In genomic region chr19:46840157-46840942, GRCh38 we compare ENCODE assay signal across 8 cellular contexts. TPM values are rescaled to one million over a fixed set of nuclear protein-coding genes. Genes with fewer than 3 reads are reported as not detected.
DNase-seq lines count a peak whose midpoint lies in the region; ATAC-seq and TF ChIP-seq lines count a peak whose summit lies in the region.

No MANE protein-coding gene starts in this region.

- peak overlapping the region; percentile 5 to 68 for H3K9ac ChIP-seq in mucosa of rectum (ENCODE audit: low read depth in 1 of 2, low read length in 2 of 2)

- H3K27ac Mint-ChIP-seq in activated CD4-positive, alpha-beta T cell treated with anti-CD3 and anti-CD28 coated beads, Interleukin-2, amount 10 ng/mL, durations not matched to agents 7 days and 5 days = no peak overlapping the region
- no peak overlapping the region for H3K27ac Mint-ChIP-seq in endothelial cell (ENCODE audit: unreplicated experiment)

- CTCF ChIA-PET in AG04449 (lab: Yijun Ruan, JAX) = interaction anchor here (0.7 to 13.1 kb wide), 39 partner anchors 10 to 317 kb away, joined by 3 to 278 read pairs (median 7); partner anchors contain the start of genes AP2S1, FKRP and SLC1A5
- CTCF ChIA-PET in activated CD4-positive, alpha-beta T cell treated with anti-CD3 and anti-CD28 coated beads, Interleukin-2, amount 10 ng/mL, durations not matched to agents 7 days and 5 days (lab: Charles Lee) = interaction anchor here (0.6 to 3.9 kb wide), 44 partner anchors 9 to 669 kb away, joined by 3 to 42 read pairs (median 4); partner anchors contain the start of genes AP2S1, NPAS1 and SLC1A5

- peak; percentile 74 for TF ChIP-seq CTCF in AG04449 (IDR thresholded peaks at IDR 0.05; ENCODE audit: insufficient read depth, low read length, missing control alignments)
- peak; percentile 83 for TF ChIP-seq CTCF in endothelial cell (IDR thresholded peaks at IDR 0.05; ENCODE audit: unreplicated experiment)
- TF ChIP-seq CTCF in tibial nerve (IDR thresholded peaks at IDR 0.05) = peak; percentile 77 to 92 (median 89)

- TF ChIP-seq POLR2A in tibial nerve (IDR thresholded peaks at IDR 0.05) = no peak

- peaks cover 16% of the 10 kb centered on the region for H3K36me3 Mint-ChIP-seq in activated CD4-positive, alpha-beta T cell treated with anti-CD3 and anti-CD28 coated beads, Interleukin-2, amount 10 ng/mL, durations not matched to agents 7 days and 5 days (ENCODE audit: low read depth)
- H3K36me3 Mint-ChIP-seq in endothelial cell (ENCODE audit: low read depth, unreplicated experiment) = peaks cover 30% of the 10 kb centered on the region

- H3K27ac ChIP-seq in mucosa of rectum (ENCODE audit: low read depth in 2 of 2, low read length in 2 of 2) (peak overlapping the region; percentile 78 to 89), tibial nerve (peak overlapping the region; percentile 14 to 77 (median 53))

- H3K4me1 ChIP-seq in mucosa of rectum (ENCODE audit: control insufficient read depth in 2 of 2, insufficient read depth in 2 of 2, low read length in 2 of 2) (peaks cover 8 to 21% of the 10 kb centered on the region in 2 donors), tibial nerve (peaks cover 0 to 50% (median 8%) of the 10 kb centered on the region in 4 donors)

- H3K4me3 Mint-ChIP-seq in activated CD4-positive, alpha-beta T cell treated with anti-CD3 and anti-CD28 coated beads, Interleukin-2, amount 10 ng/mL, durations not matched to agents 7 days and 5 days = no peak overlapping the region
- no peak overlapping the region for H3K4me3 Mint-ChIP-seq in endothelial cell (ENCODE audit: unreplicated experiment)

- no peaks in the 10 kb centered on the region for H3K27me3 Mint-ChIP-seq in activated CD4-positive, alpha-beta T cell treated with anti-CD3 and anti-CD28 coated beads, Interleukin-2, amount 10 ng/mL, durations not matched to agents 7 days and 5 days
- H3K27me3 Mint-ChIP-seq in endothelial cell (ENCODE audit: unreplicated experiment) = peaks cover 2% of the 10 kb centered on the region

- H3K9me3 ChIP-seq in mucosa of rectum (ENCODE audit: control insufficient read depth in 2 of 2, low read length in 2 of 2) (no peaks in the 10 kb centered on the region), tibial nerve (no peaks in the 10 kb centered on the region)

- POLR2A ChIA-PET in AG04449 (lab: Yijun Ruan, JAX) = interaction anchor here (0.6 to 2.3 kb wide), 10 partner anchors 10 to 148 kb away, joined by 3 to 11 read pairs (median 5); partner anchors contain the start of gene SLC1A5
- POLR2A ChIA-PET in activated CD4-positive, alpha-beta T cell treated with anti-CD3 and anti-CD28 coated beads, Interleukin-2, amount 10 ng/mL, durations not matched to agents 7 days and 5 days (lab: Charles Lee) = interaction anchor here (0.5 kb wide), 1 partner anchor 92 kb away, joined by 3 read pairs; no protein-coding TSS in a partner anchor

- 29 to 31% methylated on average over 19 of the region's 19 CpGs for WGBS in tibial nerve, 2 donors

- H3K27me3 ChIP-seq in mucosa of rectum (ENCODE audit: control insufficient read depth in 2 of 2, insufficient read depth in 2 of 2, low read length in 2 of 2) = no peaks in the 10 kb centered on the region
- H3K27me3 ChIP-seq in tibial nerve = no peaks in the 10 kb centered on the region

- no peak for TF ChIP-seq EP300 in tibial nerve (IDR thresholded peaks at IDR 0.05)

- H3K36me3 ChIP-seq in mucosa of rectum (ENCODE audit: control insufficient read depth in 2 of 2, insufficient read depth in 2 of 2, low read length in 2 of 2) = peaks cover 23 to 35% of the 10 kb centered on the region in 2 donors
- H3K36me3 ChIP-seq in tibial nerve = peaks cover 0 to 69% (median 10%) of the 10 kb centered on the region in 3 donors

- no peak overlapping the region for H3K4me3 ChIP-seq in AG04449 (ENCODE audit: low read depth, low read length)
- no peak overlapping the region for H3K4me3 ChIP-seq in mucosa of rectum (ENCODE audit: low read length in 2 of 2)
- no peak overlapping the region for H3K4me3 ChIP-seq in tibial nerve

- no peaks in the 10 kb centered on the region for H3K9me3 Mint-ChIP-seq in activated CD4-positive, alpha-beta T cell treated with anti-CD3 and anti-CD28 coated beads, Interleukin-2, amount 10 ng/mL, durations not matched to agents 7 days and 5 days
- H3K9me3 Mint-ChIP-seq in endothelial cell (ENCODE audit: unreplicated experiment) = no peaks in the 10 kb centered on the region

- no peak for ATAC-seq in GM21576 (IDR thresholded peaks at IDR 0.05; ENCODE audit: unreplicated experiment)

- DNase-seq in AG04449 (ENCODE audit: low read depth, low spot score) (peak; percentile 23), GM19238 (ENCODE audit: insufficient read length, low spot score) (peak; percentile 53), NCI-H446 treated with DMSO at 0.1 percent for 48 hours (lab: John Stamatoyannopoulos, UW) (peak; percentile 36), endothelial cell (ENCODE audit: low spot score) (peak; percentile 49), tibial nerve (ENCODE audit: low spot score in 2 of 2) (peak in 1 of 2 donors; percentile 28)
- peak; percentile 58 for DNase-seq in activated CD4-positive, alpha-beta T cell treated with anti-CD3 and anti-CD28 coated beads, Interleukin-2, amount 10 ng/mL, durations not matched to agents 7 days and 5 days

- peaks cover 5% of the 10 kb centered on the region for H3K4me1 Mint-ChIP-seq in activated CD4-positive, alpha-beta T cell treated with anti-CD3 and anti-CD28 coated beads, Interleukin-2, amount 10 ng/mL, durations not matched to agents 7 days and 5 days
- H3K4me1 Mint-ChIP-seq in endothelial cell (ENCODE audit: unreplicated experiment) = peaks cover 14% of the 10 kb centered on the region

RNA-seq across cellular contexts. Expression of gene AP2S1, which starts 10.3 kb away (rescaled TPM):
- 100 to 1,000 TPM; 130 to 136 TPM for total RNA-seq in activated CD4-positive, alpha-beta T cell treated with anti-CD3 and anti-CD28 coated beads, Interleukin-2, amount 10 ng/mL, durations not matched to agents 7 days and 5 days
- total RNA-seq in endothelial cell (ENCODE audit: unreplicated experiment) = 381 TPM
- total RNA-seq in tibial nerve = 100 to 1,000 TPM in 1 of 4 donors, 10 to 100 TPM in 3; 32.1 to 108 (median 64.6) TPM

RNA-seq across cellular contexts. Expression of gene ARHGAP35, which starts 20.4 kb away (rescaled TPM):
- 10 to 100 TPM; 24.7 to 25.5 TPM for total RNA-seq in activated CD4-positive, alpha-beta T cell treated with anti-CD3 and anti-CD28 coated beads, Interleukin-2, amount 10 ng/mL, durations not matched to agents 7 days and 5 days
- total RNA-seq in endothelial cell (ENCODE audit: unreplicated experiment) (71.1 TPM), tibial nerve (10 to 100 TPM; 43.3 to 50.3 (median 48.6) TPM)

RNA-seq across cellular contexts. Expression of gene SLC1A5, which starts 52.0 kb away (rescaled TPM):
- 100 to 1,000 TPM; 104 to 108 TPM for total RNA-seq in activated CD4-positive, alpha-beta T cell treated with anti-CD3 and anti-CD28 coated beads, Interleukin-2, amount 10 ng/mL, durations not matched to agents 7 days and 5 days
- 62.6 TPM for total RNA-seq in endothelial cell (ENCODE audit: unreplicated experiment)
- 100 to 1,000 TPM in 1 of 4 donors, 10 to 100 TPM in 3; 76.8 to 107 (median 83.4) TPM for total RNA-seq in tibial nerve
